Comparison of ENCODE assay signal across 9 cellular contexts in the genomic region with DNA sequence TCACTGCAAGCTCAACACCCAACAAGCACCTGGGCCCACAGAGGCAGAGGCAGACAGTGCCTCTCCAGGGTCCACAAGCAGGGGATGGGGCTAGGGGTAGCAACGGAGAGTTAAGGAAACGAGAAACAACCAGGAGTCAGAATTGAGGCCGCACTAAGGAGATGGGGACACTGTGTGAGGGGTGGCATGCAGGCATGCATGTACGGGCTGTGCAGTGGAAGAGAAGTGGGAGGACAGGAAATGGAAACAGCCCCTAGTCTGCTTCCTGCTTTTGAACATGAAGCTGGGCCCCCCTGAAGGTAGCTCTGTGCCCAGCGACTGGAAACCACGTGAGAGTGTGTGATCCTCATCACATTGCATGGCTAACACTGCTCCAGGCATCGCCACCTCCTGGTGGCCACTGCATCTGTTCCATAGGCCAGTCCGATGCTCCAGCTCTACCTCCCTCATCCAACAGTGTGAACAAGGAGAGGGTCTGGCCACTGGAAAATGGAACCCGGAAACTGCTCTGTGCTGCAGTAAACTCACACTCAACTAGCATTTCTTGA. TPM values are rescaled to one million over a fixed set of nuclear protein-coding genes. Genes with fewer than 3 reads are reported as not detected.
DNase-seq lines count a peak whose midpoint lies in the region; ATAC-seq, FAIRE-seq and TF ChIP-seq lines count a peak whose summit lies in the region.
"Had no signal": no experiment of that assay in that cellular context is flagged by ENCODE, and none has a peak within 500 bp of the region (broad histone marks: within the 10 kb centered on the region; RNA-seq: fewer than 3 reads in every experiment).

No MANE protein-coding gene starts in this region.

- DNase-seq in AG09309 (ENCODE audit: low read depth) (no peak), H4 (ENCODE audit: low spot score) (peak; percentile 46), kidney (peak; percentile 32), mesenteric fat pad (ENCODE audit: low spot score) (no peak)
- peak; percentile 10 for DNase-seq in activated naive CD8-positive, alpha-beta T cell treated with anti-CD3 and anti-CD28 coated beads, Interleukin-2, amount 10 ng/mL, durations not matched to agents 7 days and 5 days
- DNase-seq: NCI-H1105 treated with DMSO at 0.1 percent for 48 hours had no signal

- no peak for FAIRE-seq in kidney (lab: Jason Lieb, UNC)

- H3K27me3 Mint-ChIP-seq in activated naive CD8-positive, alpha-beta T cell treated with anti-CD3 and anti-CD28 coated beads, Interleukin-2, amount 10 ng/mL, durations not matched to agents 7 days and 5 days, result no peaks in the 10 kb centered on the region

- no peaks in the 10 kb centered on the region for H3K36me3 ChIP-seq in kidney (ENCODE audit: control insufficient read depth in 1 of 2, insufficient read depth in 2 of 2, low read length in 2 of 2)

- ATAC-seq in activated naive CD8-positive, alpha-beta T cell treated with anti-CD3 and anti-CD28 coated beads, Interleukin-2, amount 10 ng/mL, durations not matched to agents 7 days and 5 days (ENCODE audit: low read depth), result peak; percentile 47
- ATAC-seq in HG03039 (IDR thresholded peaks at IDR 0.05; ENCODE audit: unreplicated experiment), result no peak
- ATAC-seq in GM21528 (IDR thresholded peaks at IDR 0.05; ENCODE audit: low FRiP score, unreplicated experiment), result no peak
- ATAC-seq in HG03280 (IDR thresholded peaks at IDR 0.05; ENCODE audit: unreplicated experiment), result no peak

- intact Hi-C loops in kidney (cut with DNase I), result no loop called here

- H3K36me3 Mint-ChIP-seq in activated naive CD8-positive, alpha-beta T cell treated with anti-CD3 and anti-CD28 coated beads, Interleukin-2, amount 10 ng/mL, durations not matched to agents 7 days and 5 days, result peaks cover 6% of the 10 kb centered on the region

- H3K4me1 ChIP-seq in kidney (ENCODE audit: control insufficient read depth in 1 of 2, insufficient read depth in 1 of 2, low read depth in 1 of 2, low read length in 2 of 2), result peaks cover 0 to 3% of the 10 kb centered on the region in 2 donors

- H3K9me3 Mint-ChIP-seq in activated naive CD8-positive, alpha-beta T cell treated with anti-CD3 and anti-CD28 coated beads, Interleukin-2, amount 10 ng/mL, durations not matched to agents 7 days and 5 days, result no peaks in the 10 kb centered on the region

- H3K4me1 Mint-ChIP-seq in activated naive CD8-positive, alpha-beta T cell treated with anti-CD3 and anti-CD28 coated beads, Interleukin-2, amount 10 ng/mL, durations not matched to agents 7 days and 5 days, result peaks cover 9% of the 10 kb centered on the region

- H3K9me3 ChIP-seq in kidney (ENCODE audit: control insufficient read depth in 1 of 2, low read length in 2 of 2), result no peaks in the 10 kb centered on the region

- H3K27ac Mint-ChIP-seq in activated naive CD8-positive, alpha-beta T cell treated with anti-CD3 and anti-CD28 coated beads, Interleukin-2, amount 10 ng/mL, durations not matched to agents 7 days and 5 days, result peak overlapping the region; percentile 13

- POLR2A ChIA-PET in activated naive CD8-positive, alpha-beta T cell treated with anti-CD3 and anti-CD28 coated beads, Interleukin-2, amount 10 ng/mL, durations not matched to agents 7 days and 5 days (lab: Charles Lee), result no interaction called here

- H3K27ac ChIP-seq in kidney (ENCODE audit: low read depth in 2 of 2, low read length in 2 of 2), result no peak overlapping the region

- H3K4me3 ChIP-seq in AG09309 (ENCODE audit: control insufficient read depth, low read depth, low read length) (no peak overlapping the region), kidney (ENCODE audit: low read length in 2 of 2) (no peak overlapping the region)

- H3K9ac ChIP-seq in kidney (ENCODE audit: low read length in 2 of 2), result no peak overlapping the region

- TF ChIP-seq CTCF in AG09309 (IDR thresholded peaks at IDR 0.05; ENCODE audit: control insufficient read depth, insufficient read depth, low read depth, low read length, missing control alignments), result peak; percentile 48
- TF ChIP-seq CTCF in kidney (IDR thresholded peaks at IDR 0.05; ENCODE audit: borderline replicate concordance, extremely low read depth, insufficient read depth), result peak; percentile 7

- H3K4me3 Mint-ChIP-seq in activated naive CD8-positive, alpha-beta T cell treated with anti-CD3 and anti-CD28 coated beads, Interleukin-2, amount 10 ng/mL, durations not matched to agents 7 days and 5 days, result no peak overlapping the region

RNA-seq across cellular contexts. Expression of gene XXYLT1, which starts 44.0 kb away (rescaled TPM):
- total RNA-seq in H4 (2014; rRNA removed; shearing (Covaris generic)), result 35.7 and 52.3 TPM in 2 replicates
- 1 to 10 TPM; 6.8 to 8.3 TPM for total RNA-seq in activated naive CD8-positive, alpha-beta T cell treated with anti-CD3 and anti-CD28 coated beads, Interleukin-2, amount 10 ng/mL, durations not matched to agents 7 days and 5 days
- 10.7 TPM for total RNA-seq in kidney
- polyA plus RNA-seq in kidney (ENCODE audit: insufficient read depth, low read depth, low replicate concordance), result 5.7 TPM
- total RNA-seq in mesenteric fat pad, result 17.0 TPM

Comparison
In these comparisons a context has a peak if more than half of its experiments do, and no peak if none do; other contexts are left out.
1. DNase-seq: peak in H4 (single experiment), activated naive CD8-positive, alpha-beta T cell treated with anti-CD3 and anti-CD28 coated beads, Interleukin-2, amount 10 ng/mL, durations not matched to agents 7 days and 5 days (single experiment) and kidney (single experiment); none in AG09309 (single experiment) and mesenteric fat pad (single experiment).